In the genomic region with DNA sequence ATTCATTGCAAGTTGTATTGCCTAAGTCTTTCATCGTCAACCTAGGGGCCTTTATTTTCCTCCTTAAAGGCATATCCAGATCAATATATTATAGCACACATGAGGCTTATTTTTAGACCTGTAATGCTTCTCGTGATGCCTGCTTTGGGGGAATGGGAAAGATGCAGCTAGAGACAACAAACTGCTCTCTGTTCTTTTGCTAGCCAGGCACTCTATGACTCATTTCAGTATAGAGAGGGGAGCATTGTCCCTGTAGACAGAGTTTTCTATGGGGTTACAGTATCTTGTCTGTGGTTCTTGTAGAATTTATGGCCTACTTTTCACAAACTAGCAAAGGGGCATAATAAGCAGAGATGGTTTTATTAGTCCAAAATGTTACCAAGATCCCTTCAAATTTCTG, we compare ENCODE assay signal across 13 cellular contexts.
A peak's percentile ranks its signal among the peaks of the same experiment; 100 is the strongest.
DNase-seq lines count a peak whose midpoint lies in the region; ATAC-seq, FAIRE-seq and TF ChIP-seq lines count a peak whose summit lies in the region.
"Had no signal": no experiment of that assay in that cellular context is flagged by ENCODE, and none has a peak within 500 bp of the region (broad histone marks: within the 10 kb centered on the region; RNA-seq: fewer than 3 reads in every experiment).

No MANE protein-coding gene starts in this region.

- no peak for TF ChIP-seq CTCF in gastrocnemius medialis (IDR thresholded peaks at IDR 0.05 in 4 of 5, conservative IDR thresholded peaks at IDR 0.05 in 1 of 5)

- no peaks in the 10 kb centered on the region for H3K4me1 ChIP-seq in gastrocnemius medialis
- H3K4me1 ChIP-seq: SJSA1 had no signal

- H3K9me3 ChIP-seq in gastrocnemius medialis: no peaks in the 10 kb centered on the region
- H3K9me3 ChIP-seq: SJSA1 had no signal

- no peak for FAIRE-seq in HTR-8/SVneo (lab: Jason Lieb, UNC)

- H3K36me3 ChIP-seq in gastrocnemius medialis: no peaks in the 10 kb centered on the region
- H3K36me3 ChIP-seq: SJSA1 had no signal

- TF ChIP-seq POLR2A in gastrocnemius medialis (IDR thresholded peaks at IDR 0.05): no peak

- ATAC-seq in GM18870 (IDR thresholded peaks at IDR 0.05; ENCODE audit: unreplicated experiment) (peak; percentile 46), HG02884 (IDR thresholded peaks at IDR 0.05; ENCODE audit: unreplicated experiment) (peak; percentile 73), gastrocnemius medialis (no peak)
- ATAC-seq: esophagus mucosa had no signal

- no peaks in the 10 kb centered on the region for H3K27me3 ChIP-seq in gastrocnemius medialis
- H3K27me3 ChIP-seq: SJSA1 had no signal

- peak; percentile 85 for DNase-seq in putamen (ENCODE audit: low spot score)
- no peak for DNase-seq in gastrocnemius medialis
- no peak for DNase-seq in HTR-8/SVneo (ENCODE audit: insufficient read length, low spot score)
- no peak for DNase-seq in SKM-1 treated with dmso at 0.1 percent for 144 hours (lab: John Stamatoyannopoulos, UW; ENCODE audit: unreplicated experiment)
- DNase-seq in activated CD8-positive, alpha-beta memory T cell treated with anti-CD3 and anti-CD28 coated beads, Interleukin-2, amount 50 U/mL, for 48 hours: no peak
- DNase-seq: activated CD4-positive, CD25-positive, alpha-beta regulatory T cell treated with anti-CD3 and anti-CD28 coated beads, Interleukin-2, amount 50 U/mL, for 72 hours; CD4-positive, alpha-beta memory T cell; stimulated activated CD4-positive, alpha-beta T cell treated with anti-CD3 and anti-CD28 coated beads, Interleukin-4, amount 100 ng/mL, for 4 hours had no signal

- in situ Hi-C loops in gastrocnemius medialis (cut with MboI; ENCODE audit: low sequenced_read_pairs in 4 of 4): no loop called here

- no peak overlapping the region for H3K4me3 ChIP-seq in gastrocnemius medialis
- H3K4me3 ChIP-seq: SJSA1 had no signal

- intact Hi-C loops in gastrocnemius medialis (cut with DNase I; ENCODE audit: low total_unique reads): no loop called here

- H3K27ac ChIP-seq in angular gyrus (ENCODE audit: low read depth, low read length) (peak overlapping the region; percentile 82), gastrocnemius medialis (no peak overlapping the region)
- H3K27ac ChIP-seq: SJSA1 had no signal

Comparison
In these comparisons a context has a peak if more than half of its experiments do, and no peak if none do; other contexts are left out.
1. ATAC-seq: peak in GM18870 (single experiment) and HG02884 (single experiment); none in gastrocnemius medialis (0 of 2).